ENCODE assay signal across 8 cellular contexts in genomic region chr6:159968295-159969203, GRCh38. TPM values are rescaled to one million over a fixed set of nuclear protein-coding genes. Genes with fewer than 3 reads are reported as not detected.
A peak's percentile ranks its signal among the peaks of the same experiment; 100 is the strongest.
DNase-seq lines count a peak whose midpoint lies in the region; ATAC-seq and TF ChIP-seq lines count a peak whose summit lies in the region.

Gene IGF2R, plus strand, starts transcription at chr6:159969082. Its CDS starts 165 bp downstream, at chr6:159969247.

- H2AFZ ChIP-seq in DND-41 (ENCODE audit: low read depth, low read length) = peak within 1 kb of the TSS; percentile 83
- peak within 1 kb of the TSS; percentile 73 for H2AFZ ChIP-seq in fibroblast of lung (ENCODE audit: low read length)

- peak within 1 kb of the TSS; percentile 73 for H3K4me2 ChIP-seq in DND-41 (ENCODE audit: insufficient read depth, low read length)
- peak within 1 kb of the TSS; percentile 78 for H3K4me2 ChIP-seq in fibroblast of lung (ENCODE audit: extremely low read depth, insufficient read depth, low read length)

- H4K20me1 ChIP-seq in DND-41 (ENCODE audit: insufficient read depth, low read length) = peaks cover 34% of the 10 kb centered on the region
- peaks cover 3% of the 10 kb centered on the region for H4K20me1 ChIP-seq in fibroblast of lung (ENCODE audit: control insufficient read depth, extremely low read depth, insufficient read depth, low read length)

- H3K9me3 ChIP-seq in DND-41 (ENCODE audit: insufficient read depth, low read length, severe bottlenecking) (no peaks in the 10 kb centered on the region), fibroblast of lung (ENCODE audit: control insufficient read depth, insufficient read depth, low read depth, low read length) (no peaks in the 10 kb centered on the region)

- POLR2A ChIA-PET in naive thymus-derived CD8-positive, alpha-beta T cell (lab: Charles Lee) = interaction anchor here (0.8 to 3.9 kb wide), 8 partner anchors 12 to 275 kb away, joined by 3 to 47 read pairs (median 6); partner anchors contain the start of genes MRPL18, SOD2 and TCP1

- in situ Hi-C loops in KBM-7 (cut with MboI; ENCODE audit: low pct_unique_long_range_greater_than_20kb, low sequenced_read_pairs) = no loop called here

- no peaks in the 10 kb centered on the region for H3K27me3 Mint-ChIP-seq in activated T-helper 17 cell treated with anti-CD3 and anti-CD28 coated beads, Interleukin-2, amount 50 U/mL, for 72 hours
- no peaks in the 10 kb centered on the region for H3K27me3 Mint-ChIP-seq in naive thymus-derived CD8-positive, alpha-beta T cell
- H3K27me3 Mint-ChIP-seq in stimulated activated naive B cell treated with anti-CD40 and anti-IgM and Interleukin-4, amounts not matched to agents 10 μg/mL and 1 μg/mL and 100 μg/mL, for 72 hours = no peaks in the 10 kb centered on the region

- ATAC-seq in DND-41 (ENCODE audit: insufficient read depth, low read depth) (peak; percentile 88), GM21717 (IDR thresholded peaks at IDR 0.05; ENCODE audit: unreplicated experiment) (peak; percentile 75)
- peak; percentile 93 for ATAC-seq in activated T-helper 17 cell treated with anti-CD3 and anti-CD28 coated beads, Interleukin-2, amount 50 U/mL, for 72 hours (replicated peaks)
- peak; percentile 85 to 91 for ATAC-seq in naive thymus-derived CD8-positive, alpha-beta T cell
- peak; percentile 89 to 92 for ATAC-seq in stimulated activated naive B cell treated with anti-CD40 and anti-IgM and Interleukin-4, amounts not matched to agents 10 μg/mL and 1 μg/mL and 100 μg/mL, for 72 hours (replicated peaks)

- peaks cover 30% of the 10 kb centered on the region for H3K4me1 Mint-ChIP-seq in activated T-helper 17 cell treated with anti-CD3 and anti-CD28 coated beads, Interleukin-2, amount 50 U/mL, for 72 hours
- H3K4me1 Mint-ChIP-seq in naive thymus-derived CD8-positive, alpha-beta T cell = peaks cover 23 to 47% (median 41%) of the 10 kb centered on the region in 4 donors
- H3K4me1 Mint-ChIP-seq in stimulated activated naive B cell treated with anti-CD40 and anti-IgM and Interleukin-4, amounts not matched to agents 10 μg/mL and 1 μg/mL and 100 μg/mL, for 72 hours = peaks cover 22 to 34% of the 10 kb centered on the region in 2 donors

- peak within 1 kb of the TSS; percentile 85 for H3K27ac ChIP-seq in DND-41 (ENCODE audit: low read length)
- peak within 1 kb of the TSS; percentile 90 for H3K27ac ChIP-seq in fibroblast of lung (ENCODE audit: insufficient read depth, low read length)

- peak within 1 kb of the TSS; percentile 97 for H3K4me3 Mint-ChIP-seq in activated T-helper 17 cell treated with anti-CD3 and anti-CD28 coated beads, Interleukin-2, amount 50 U/mL, for 72 hours
- H3K4me3 Mint-ChIP-seq in naive thymus-derived CD8-positive, alpha-beta T cell = peak within 1 kb of the TSS; percentile 83 to 97 (median 90)
- peak within 1 kb of the TSS; percentile 90 to 92 for H3K4me3 Mint-ChIP-seq in stimulated activated naive B cell treated with anti-CD40 and anti-IgM and Interleukin-4, amounts not matched to agents 10 μg/mL and 1 μg/mL and 100 μg/mL, for 72 hours

- peak within 1 kb of the TSS; percentile 95 for H3K27ac Mint-ChIP-seq in activated T-helper 17 cell treated with anti-CD3 and anti-CD28 coated beads, Interleukin-2, amount 50 U/mL, for 72 hours
- peak within 1 kb of the TSS; percentile 83 to 96 (median 92) for H3K27ac Mint-ChIP-seq in naive thymus-derived CD8-positive, alpha-beta T cell
- H3K27ac Mint-ChIP-seq in stimulated activated naive B cell treated with anti-CD40 and anti-IgM and Interleukin-4, amounts not matched to agents 10 μg/mL and 1 μg/mL and 100 μg/mL, for 72 hours = peak within 1 kb of the TSS; percentile 94

- peaks cover 46% of the 10 kb centered on the region for H3K4me1 ChIP-seq in DND-41 (ENCODE audit: insufficient read depth, low read length)
- peaks cover 12% of the 10 kb centered on the region for H3K4me1 ChIP-seq in fibroblast of lung (ENCODE audit: control insufficient read depth, extremely low read depth, insufficient read depth, low read length)

- no peaks in the 10 kb centered on the region for H3K9me3 Mint-ChIP-seq in activated T-helper 17 cell treated with anti-CD3 and anti-CD28 coated beads, Interleukin-2, amount 50 U/mL, for 72 hours
- H3K9me3 Mint-ChIP-seq in naive thymus-derived CD8-positive, alpha-beta T cell = no peaks in the 10 kb centered on the region
- H3K9me3 Mint-ChIP-seq in stimulated activated naive B cell treated with anti-CD40 and anti-IgM and Interleukin-4, amounts not matched to agents 10 μg/mL and 1 μg/mL and 100 μg/mL, for 72 hours = peaks cover 0 to 1% of the 10 kb centered on the region in 2 donors

- H3K36me3 Mint-ChIP-seq in activated T-helper 17 cell treated with anti-CD3 and anti-CD28 coated beads, Interleukin-2, amount 50 U/mL, for 72 hours (ENCODE audit: low read depth) = peaks cover 24% of the 10 kb centered on the region
- H3K36me3 Mint-ChIP-seq in naive thymus-derived CD8-positive, alpha-beta T cell = no peaks in the 10 kb centered on the region
- peaks cover 11 to 28% of the 10 kb centered on the region in 2 donors for H3K36me3 Mint-ChIP-seq in stimulated activated naive B cell treated with anti-CD40 and anti-IgM and Interleukin-4, amounts not matched to agents 10 μg/mL and 1 μg/mL and 100 μg/mL, for 72 hours

- peak within 1 kb of the TSS; percentile 95 for H3K9ac ChIP-seq in DND-41 (ENCODE audit: low read depth, low read length)
- H3K9ac ChIP-seq in fibroblast of lung (ENCODE audit: insufficient read depth, low read length) = peak within 1 kb of the TSS; percentile 95

- H3K79me2 ChIP-seq in DND-41 (ENCODE audit: insufficient read depth, low read length) = peaks cover 45% of the 10 kb centered on the region
- H3K79me2 ChIP-seq in fibroblast of lung (ENCODE audit: control insufficient read depth, insufficient read depth, low read length) = peaks cover 42% of the 10 kb centered on the region

- H3K27me3 ChIP-seq in DND-41 (ENCODE audit: insufficient read depth, low read length, poor library complexity) (no peaks in the 10 kb centered on the region), fibroblast of lung (ENCODE audit: control insufficient read depth, insufficient read depth, low read length) (no peaks in the 10 kb centered on the region)

- no peak for TF ChIP-seq CTCF in DND-41 (IDR thresholded peaks at IDR 0.05; ENCODE audit: borderline replicate concordance, extremely low read depth, low read length, poor library complexity, severe bottlenecking)
- peak in 1 of 2 donors; percentile 15 for TF ChIP-seq CTCF in fibroblast of lung (conservative IDR thresholded peaks at IDR 0.05 in 1 of 2, IDR thresholded peaks at IDR 0.05 in 1 of 2; ENCODE audit: low read depth in 1 of 2, low read length in 2 of 2)

- peaks cover 11% of the 10 kb centered on the region; the same call in 1 of the 2 replicates for H3K36me3 ChIP-seq in DND-41 (ENCODE audit: insufficient read depth, low read length)
- no peaks in the 10 kb centered on the region for H3K36me3 ChIP-seq in fibroblast of lung (ENCODE audit: control insufficient read depth, insufficient read depth, low read length)

- peak within 1 kb of the TSS; percentile 76 to 80 for H3K4me3 ChIP-seq in DND-41 (ENCODE audit: low read depth in 1 of 2, low read length in 2 of 2)
- H3K4me3 ChIP-seq in fibroblast of lung (replicated peaks in 1 of 4; ENCODE audit: control extremely low read depth in 1 of 4, insufficient read depth in 1 of 4, low read depth in 3 of 4, low read length in 4 of 4) = peak within 1 kb of the TSS; percentile 72 to 85 (median 75)

- DNase-seq in DND-41 = peak; percentile 94
- DNase-seq in KBM-7 = peak; percentile 84
- peak; percentile 97 for DNase-seq in RPMI8226
- peak; percentile 83 to 88 for DNase-seq in fibroblast of lung (ENCODE audit: low read depth in 2 of 2)
- DNase-seq in naive thymus-derived CD8-positive, alpha-beta T cell = peak; percentile 81 to 96 (median 92)
- DNase-seq in stimulated activated naive B cell treated with anti-CD40 and anti-IgM and Interleukin-4, amounts not matched to agents 10 μg/mL and 1 μg/mL and 100 μg/mL, for 72 hours = peak; percentile 87

RNA-seq across cellular contexts. Expression of gene IGF2R, which starts in this region (rescaled TPM):
- total RNA-seq in activated T-helper 17 cell treated with anti-CD3 and anti-CD28 coated beads, Interleukin-2, amount 50 U/mL, for 72 hours = 10 to 100 TPM; 68.2 to 82.2 TPM
- 233 and 300 TPM in 2 replicates for total RNA-seq in fibroblast of lung
- 37.6 and 48.5 TPM in 2 replicates for polyA plus RNA-seq in fibroblast of lung
- polyA plus RNA-seq in fibroblast of lung (2012) = 74.0 and 84.4 TPM in 2 replicates
- 166 and 254 TPM in 2 replicates for polyA minus RNA-seq in fibroblast of lung (ENCODE audit: low replicate concordance)
- total RNA-seq in naive thymus-derived CD8-positive, alpha-beta T cell = 10 to 100 TPM; 63.1 to 69.7 TPM
- polyA plus RNA-seq in naive thymus-derived CD8-positive, alpha-beta T cell = 10 to 100 TPM in 2 of 3 donors, 1 to 10 TPM in 1; 9.1 to 19.3 (median 13.6) TPM

Comparison
In these comparisons a context has a peak if more than half of its experiments do, and no peak if none do; other contexts are left out.
1. Peak in every context shown above with its lines: DNase-seq, ATAC-seq, H3K4me3 ChIP-seq and H3K27ac ChIP-seq.